Comparison of ENCODE assay signal across 27 cellular contexts in the genomic region with DNA sequence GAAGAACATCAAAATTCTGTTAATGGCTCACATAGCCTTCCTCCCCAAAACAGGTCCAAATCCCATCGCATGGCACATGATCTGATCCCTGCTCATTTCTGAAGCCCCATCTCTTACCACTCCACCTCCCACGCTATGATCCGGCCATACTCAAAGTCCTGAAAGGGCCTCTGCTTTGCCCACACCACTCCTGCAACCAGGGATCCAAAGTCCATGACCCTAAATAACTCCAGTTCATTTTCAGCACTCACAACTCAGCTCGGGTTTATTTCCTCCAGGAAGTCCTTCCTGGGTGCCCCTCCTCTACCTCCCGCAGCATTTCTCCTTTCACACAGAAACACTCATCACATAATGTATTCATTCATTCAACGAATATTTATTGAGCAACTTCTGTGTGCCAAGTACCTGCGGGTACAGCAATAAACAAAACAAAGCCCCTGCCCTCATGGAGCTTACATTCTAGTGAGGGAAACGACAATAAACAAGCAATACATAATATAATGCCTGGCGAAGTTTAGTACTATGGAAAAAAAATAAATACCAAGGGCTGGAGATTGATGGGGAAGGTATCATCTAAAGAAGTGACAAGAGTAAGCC. TPM values are rescaled to one million over a fixed set of nuclear protein-coding genes. Genes with fewer than 3 reads are reported as not detected.
DNase-seq lines count a peak whose midpoint lies in the region; ATAC-seq and TF ChIP-seq lines count a peak whose summit lies in the region.
"Had no signal": no experiment of that assay in that cellular context is flagged by ENCODE, and none has a peak within 500 bp of the region (broad histone marks: within the 10 kb centered on the region; RNA-seq: fewer than 3 reads in every experiment).

No MANE protein-coding gene starts in this region.

- ATAC-seq in activated naive CD8-positive, alpha-beta T cell treated with anti-CD3 and anti-CD28 coated beads, Interleukin-2, amount 50 U/mL, for 24 hours = no peak
- ATAC-seq in psoas muscle (no peak), HG03045 (IDR thresholded peaks at IDR 0.05; ENCODE audit: unreplicated experiment) (no peak)
- ATAC-seq in activated T-helper 17 cell treated with anti-CD3 and anti-CD28 coated beads, Interleukin-2, amount 50 U/mL, for 72 hours (replicated peaks) = no peak
- no peak for ATAC-seq in stimulated activated naive B cell treated with anti-CD40 and anti-IgM and Interleukin-4, amounts not matched to agents 10 μg/mL and 1 μg/mL and 100 μg/mL, for 72 hours (replicated peaks)
- ATAC-seq: activated CD4-positive, CD25-positive, alpha-beta regulatory T cell treated with anti-CD3 and anti-CD28 coated beads, Interleukin-2, amount 50 U/mL, for 24 hours had no signal

- intact Hi-C loops in psoas muscle (cut with DNase I) = loop anchor here in 1 of 2 donors (1.0 to 10.0 kb wide), 2 partner anchors 14 to 364 kb away; no protein-coding TSS in a partner anchor

- TF ChIP-seq CTCF in psoas muscle (IDR thresholded peaks at IDR 0.05) = no peak

- DNase-seq in activated naive CD8-positive, alpha-beta T cell treated with anti-CD3 and anti-CD28 coated beads, Interleukin-2, amount 50 U/mL, for 24 hours = no peak
- DNase-seq in islet precursor cell = peak; percentile 8
- DNase-seq in psoas muscle = no peak
- DNase-seq in NCI-H1092 (lab: John Stamatoyannopoulos, UW) = no peak
- no peak for DNase-seq in stimulated activated naive B cell treated with anti-CD40 and anti-IgM and Interleukin-4, amounts not matched to agents 10 μg/mL and 1 μg/mL and 100 μg/mL, for 72 hours
- DNase-seq: activated CD4-positive, alpha-beta memory T cell treated with anti-CD3 and anti-CD28 coated beads, Interleukin-2, amount 10 ng/mL, durations not matched to agents 7 days and 5 days; activated naive CD4-positive, alpha-beta T cell; activated T-cell treated with anti-CD3 and anti-CD28 coated beads, Interleukin-2, amount 50 U/mL, for 1 hour; amniotic stem cell; GOT3; NCI-H1694 treated with DMSO at 0.1 percent for 48 hours; NCI-H526; nucleus accumbens; Peyer's patch; SIG-M5; stimulated activated CD4-positive, alpha-beta T cell treated with anti-CD3 and anti-CD28 coated beads, Interleukin-12 subunit alpha, Interleukin-12 subunit beta, amount 100 ng/mL, for 4 hours; stimulated activated CD4-positive, alpha-beta T cell treated with anti-CD3 and anti-CD28 coated beads, Interleukin-4, amount 100 ng/mL, for 4 hours; stimulated activated naive CD4-positive, alpha-beta T cell treated with Interleukin-2 at 50 U/mL for 16 hours had no signal

- H3K9me3 ChIP-seq in psoas muscle = no peaks in the 10 kb centered on the region
- H3K9me3 ChIP-seq: Peyer's patch, tibial nerve had no signal

- H3K4me3 Mint-ChIP-seq in activated naive CD8-positive, alpha-beta T cell = peak overlapping the region; percentile 30
- H3K4me3 Mint-ChIP-seq in activated naive CD8-positive, alpha-beta T cell treated with anti-CD3 and anti-CD28 coated beads, Interleukin-2, amount 50 U/mL, for 24 hours = no peak overlapping the region
- no peak overlapping the region for H3K4me3 Mint-ChIP-seq in activated T-helper 17 cell treated with anti-CD3 and anti-CD28 coated beads, Interleukin-2, amount 50 U/mL, for 72 hours
- no peak overlapping the region for H3K4me3 Mint-ChIP-seq in stimulated activated naive B cell treated with anti-CD40 and anti-IgM and Interleukin-4, amounts not matched to agents 10 μg/mL and 1 μg/mL and 100 μg/mL, for 72 hours
- H3K4me3 Mint-ChIP-seq: activated CD4-positive, alpha-beta memory T cell treated with anti-CD3 and anti-CD28 coated beads, Interleukin-2, amount 10 ng/mL, durations not matched to agents 7 days and 5 days; dendritic cell treated with granulocyte-macrophage colony-stimulating factor and Interleukin-4, amounts not matched to agents 40 ng/mL and 50 ng/mL, for 4 days had no signal

- peaks cover 0 to 9% of the 10 kb centered on the region in 2 donors for H3K36me3 ChIP-seq in psoas muscle (ENCODE audit: insufficient read depth in 1 of 2, low read depth in 1 of 2)
- H3K36me3 ChIP-seq: cardiac muscle cell, Peyer's patch, tibial nerve had no signal

- H3K27ac Mint-ChIP-seq in activated naive CD8-positive, alpha-beta T cell = no peak overlapping the region
- H3K27ac Mint-ChIP-seq in activated naive CD8-positive, alpha-beta T cell treated with anti-CD3 and anti-CD28 coated beads, Interleukin-2, amount 50 U/mL, for 24 hours = no peak overlapping the region
- no peak overlapping the region for H3K27ac Mint-ChIP-seq in activated T-helper 17 cell treated with anti-CD3 and anti-CD28 coated beads, Interleukin-2, amount 50 U/mL, for 72 hours
- no peak overlapping the region for H3K27ac Mint-ChIP-seq in stimulated activated naive B cell treated with anti-CD40 and anti-IgM and Interleukin-4, amounts not matched to agents 10 μg/mL and 1 μg/mL and 100 μg/mL, for 72 hours
- H3K27ac Mint-ChIP-seq: activated CD4-positive, alpha-beta memory T cell treated with anti-CD3 and anti-CD28 coated beads, Interleukin-2, amount 10 ng/mL, durations not matched to agents 7 days and 5 days; dendritic cell treated with granulocyte-macrophage colony-stimulating factor and Interleukin-4, amounts not matched to agents 40 ng/mL and 50 ng/mL, for 4 days had no signal

- H3K27me3 Mint-ChIP-seq in activated naive CD8-positive, alpha-beta T cell = no peaks in the 10 kb centered on the region
- peaks cover 12% of the 10 kb centered on the region for H3K27me3 Mint-ChIP-seq in activated naive CD8-positive, alpha-beta T cell treated with anti-CD3 and anti-CD28 coated beads, Interleukin-2, amount 50 U/mL, for 24 hours
- H3K27me3 Mint-ChIP-seq in activated T-helper 17 cell treated with anti-CD3 and anti-CD28 coated beads, Interleukin-2, amount 50 U/mL, for 72 hours = no peaks in the 10 kb centered on the region
- peaks cover 0 to 4% of the 10 kb centered on the region in 2 donors for H3K27me3 Mint-ChIP-seq in stimulated activated naive B cell treated with anti-CD40 and anti-IgM and Interleukin-4, amounts not matched to agents 10 μg/mL and 1 μg/mL and 100 μg/mL, for 72 hours

- no peaks in the 10 kb centered on the region for H3K27me3 ChIP-seq in psoas muscle (ENCODE audit: insufficient read depth in 3 of 3, low read length in 2 of 3)
- H3K27me3 ChIP-seq: Peyer's patch, tibial nerve had no signal

- H3K4me1 ChIP-seq in psoas muscle = peaks cover 64% of the 10 kb centered on the region

- peaks cover 47% of the 10 kb centered on the region for H3K4me1 Mint-ChIP-seq in activated naive CD8-positive, alpha-beta T cell (ENCODE audit: low read depth)
- peaks cover 31% of the 10 kb centered on the region for H3K4me1 Mint-ChIP-seq in activated naive CD8-positive, alpha-beta T cell treated with anti-CD3 and anti-CD28 coated beads, Interleukin-2, amount 50 U/mL, for 24 hours
- H3K4me1 Mint-ChIP-seq in activated T-helper 17 cell treated with anti-CD3 and anti-CD28 coated beads, Interleukin-2, amount 50 U/mL, for 72 hours = peaks cover 26% of the 10 kb centered on the region
- H3K4me1 Mint-ChIP-seq in stimulated activated naive B cell treated with anti-CD40 and anti-IgM and Interleukin-4, amounts not matched to agents 10 μg/mL and 1 μg/mL and 100 μg/mL, for 72 hours = peaks cover 34 to 51% of the 10 kb centered on the region in 2 donors

- WGBS in psoas muscle, 3 donors = 71 to 79% (median 78%) methylated on average over 9 of the region's 9 CpGs

- no peaks in the 10 kb centered on the region for H3K9me3 Mint-ChIP-seq in activated naive CD8-positive, alpha-beta T cell (ENCODE audit: low read depth)
- H3K9me3 Mint-ChIP-seq in activated naive CD8-positive, alpha-beta T cell treated with anti-CD3 and anti-CD28 coated beads, Interleukin-2, amount 50 U/mL, for 24 hours = no peaks in the 10 kb centered on the region
- H3K9me3 Mint-ChIP-seq in activated T-helper 17 cell treated with anti-CD3 and anti-CD28 coated beads, Interleukin-2, amount 50 U/mL, for 72 hours = no peaks in the 10 kb centered on the region
- no peaks in the 10 kb centered on the region for H3K9me3 Mint-ChIP-seq in stimulated activated naive B cell treated with anti-CD40 and anti-IgM and Interleukin-4, amounts not matched to agents 10 μg/mL and 1 μg/mL and 100 μg/mL, for 72 hours
- H3K9me3 Mint-ChIP-seq: activated CD4-positive, alpha-beta memory T cell treated with anti-CD3 and anti-CD28 coated beads, Interleukin-2, amount 10 ng/mL, durations not matched to agents 7 days and 5 days; dendritic cell treated with granulocyte-macrophage colony-stimulating factor and Interleukin-4, amounts not matched to agents 40 ng/mL and 50 ng/mL, for 4 days had no signal

- H3K27ac ChIP-seq in psoas muscle = peak overlapping the region; percentile 94
- H3K27ac ChIP-seq: cardiac muscle cell, KMS-11, Peyer's patch, tibial nerve had no signal

- peak overlapping the region; percentile 96 for H3K4me3 ChIP-seq in psoas muscle
- H3K4me3 ChIP-seq: cardiac muscle cell, lung, Peyer's patch had no signal

- no peaks in the 10 kb centered on the region for H3K36me3 Mint-ChIP-seq in activated naive CD8-positive, alpha-beta T cell
- H3K36me3 Mint-ChIP-seq in activated naive CD8-positive, alpha-beta T cell treated with anti-CD3 and anti-CD28 coated beads, Interleukin-2, amount 50 U/mL, for 24 hours (ENCODE audit: low read depth) = peaks cover 1% of the 10 kb centered on the region
- H3K36me3 Mint-ChIP-seq in activated T-helper 17 cell treated with anti-CD3 and anti-CD28 coated beads, Interleukin-2, amount 50 U/mL, for 72 hours (ENCODE audit: low read depth) = no peaks in the 10 kb centered on the region
- peaks cover 6 to 21% of the 10 kb centered on the region in 2 donors for H3K36me3 Mint-ChIP-seq in stimulated activated naive B cell treated with anti-CD40 and anti-IgM and Interleukin-4, amounts not matched to agents 10 μg/mL and 1 μg/mL and 100 μg/mL, for 72 hours

RNA-seq across cellular contexts. Expression of gene TTLL11, which starts 2.7 kb away (rescaled TPM):
- total RNA-seq in psoas muscle = 10 to 100 TPM; 16.4 to 56.4 (median 48.4) TPM
- polyA plus RNA-seq in psoas muscle = 10 to 100 TPM; 15.1 to 19.3 (median 16.5) TPM
- 1 to 10 TPM; 2.6 to 3.9 TPM for total RNA-seq in activated T-helper 17 cell treated with anti-CD3 and anti-CD28 coated beads, Interleukin-2, amount 50 U/mL, for 72 hours
